8 cellular contexts compared by ENCODE assay signal in the genomic region with DNA sequence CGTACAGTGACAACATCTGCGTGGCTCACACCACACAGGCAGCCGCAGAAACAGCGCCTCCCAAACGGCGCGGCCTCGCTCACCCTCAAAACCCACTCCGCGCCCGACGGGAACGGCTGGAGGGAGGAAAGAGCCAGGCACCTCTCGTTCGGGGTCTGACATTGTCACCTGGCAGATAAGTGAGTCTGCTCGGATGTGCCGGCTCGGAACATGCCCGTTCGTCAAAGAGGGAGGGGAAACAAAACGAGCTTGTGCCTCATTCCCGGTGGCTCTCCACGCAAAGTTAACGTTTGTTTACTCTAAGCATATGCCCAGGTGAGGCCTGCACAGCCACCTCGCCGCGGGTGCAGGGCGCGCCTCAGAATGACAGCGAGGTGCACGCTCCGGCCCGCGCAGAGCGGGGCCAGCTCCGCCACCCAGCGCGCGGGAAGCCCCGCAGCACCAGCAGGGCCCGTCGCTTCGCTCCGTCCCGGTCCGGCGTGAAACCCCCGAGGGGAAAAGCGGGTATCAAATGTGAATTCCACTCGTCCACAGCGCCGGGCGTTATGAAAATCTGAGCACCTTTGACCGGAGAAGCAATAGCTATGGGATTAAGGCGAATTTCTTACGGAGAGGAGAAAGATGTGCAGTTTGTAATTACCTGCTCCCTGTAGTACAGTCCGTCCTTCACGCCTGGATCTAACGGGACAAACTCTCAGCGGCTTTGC. TPM values are rescaled to one million over a fixed set of nuclear protein-coding genes. Genes with fewer than 3 reads are reported as not detected.
DNase-seq lines count a peak whose midpoint lies in the region; ATAC-seq and TF ChIP-seq lines count a peak whose summit lies in the region.

No MANE protein-coding gene starts in this region.

- WGBS in endodermal cell (ENCODE audit: insufficient coverage in 1 of 2, insufficient read length in 1 of 2), 2 experiments, result 2% methylated on average over 37 to 60 of the region's 60 CpGs

- TF ChIP-seq CTCF in endodermal cell (conservative IDR thresholded peaks at IDR 0.05) (no peak), neutrophil (IDR thresholded peaks at IDR 0.05) (no peak)

- no peak overlapping the region for H3K27ac Mint-ChIP-seq in endodermal cell

- no peak for ATAC-seq in GM21367 (IDR thresholded peaks at IDR 0.05; ENCODE audit: unreplicated experiment)
- no peak for ATAC-seq in GM18858 (IDR thresholded peaks at IDR 0.05; ENCODE audit: unreplicated experiment)
- no peak for ATAC-seq in HG02588 (IDR thresholded peaks at IDR 0.05; ENCODE audit: unreplicated experiment)
- no peak for ATAC-seq in GM19351 (IDR thresholded peaks at IDR 0.05; ENCODE audit: unreplicated experiment)

- H3K9ac ChIP-seq in endodermal cell (ENCODE audit: extremely low read depth, low read length, poor library complexity, severe bottlenecking), result no peak overlapping the region

- H3K27ac ChIP-seq in endodermal cell (ENCODE audit: low read depth, low read length), result no peak overlapping the region
- no peak overlapping the region for H3K27ac ChIP-seq in neutrophil

- H3K9me3 ChIP-seq in endodermal cell (ENCODE audit: control insufficient read depth, low read length) (no peaks in the 10 kb centered on the region), neutrophil (no peaks in the 10 kb centered on the region)

- H3K36me3 ChIP-seq in endodermal cell (ENCODE audit: control insufficient read depth, insufficient read depth, low read length) (no peaks in the 10 kb centered on the region), neutrophil (no peaks in the 10 kb centered on the region)

- peak overlapping the region; percentile 41 for H3K4me3 Mint-ChIP-seq in endodermal cell

- no peaks in the 10 kb centered on the region for H3K36me3 Mint-ChIP-seq in endodermal cell (ENCODE audit: low read depth)

- H3K4me1 Mint-ChIP-seq in endodermal cell, result peaks cover 8% of the 10 kb centered on the region

- peak overlapping the region; percentile 81 for H3K4me3 ChIP-seq in endodermal cell (ENCODE audit: low read length)
- H3K4me3 ChIP-seq in neutrophil (ENCODE audit: low read depth in 1 of 2, low read length in 1 of 2), result peak overlapping the region; percentile 65 to 67

- DNase-seq in ELF-1 (ENCODE audit: low read depth, low spot score) (peak; percentile 35), NCI-H1092 treated with DMSO at 0.1 percent for 48 hours (lab: John Stamatoyannopoulos, UW) (peak; percentile 42), endodermal cell (peak; percentile 70)

- peaks cover 96% of the 10 kb centered on the region for H3K27me3 ChIP-seq in endodermal cell (ENCODE audit: control insufficient read depth, insufficient read depth, low read length, poor library complexity, severe bottlenecking)
- peaks cover 83% of the 10 kb centered on the region for H3K27me3 ChIP-seq in neutrophil

- H3K4me1 ChIP-seq in endodermal cell (ENCODE audit: control insufficient read depth, insufficient read depth, low read length) (peaks cover 5% of the 10 kb centered on the region), neutrophil (ENCODE audit: control insufficient read depth in 1 of 2, insufficient read depth in 1 of 2, low read depth in 1 of 2, low read length in 1 of 2) (peaks cover 25 to 30% of the 10 kb centered on the region in 2 experiments)

- peaks cover 6% of the 10 kb centered on the region for H3K9me3 Mint-ChIP-seq in endodermal cell

- peaks cover 96% of the 10 kb centered on the region for H3K27me3 Mint-ChIP-seq in endodermal cell (ENCODE audit: insufficient read depth)

RNA-seq across cellular contexts. Expression of gene CNPY1, which starts 13.1 kb away (rescaled TPM):
- under 1 TPM in 1 of 2 donors, not detected in 1; 0.33 TPM for total RNA-seq in endodermal cell
- polyA plus RNA-seq in endodermal cell (2013, experiment 1 of 2), result 18.5 TPM
- polyA plus RNA-seq in endodermal cell (2013, experiment 2 of 2), result 22.2 TPM
